15 cellular contexts compared by ENCODE assay signal in genomic region chr9:107039546-107039945, GRCh38.
A peak's percentile ranks its signal among the peaks of the same experiment; 100 is the strongest.
DNase-seq lines count a peak whose midpoint lies in the region; ATAC-seq and TF ChIP-seq lines count a peak whose summit lies in the region.
"Had no signal": no experiment of that assay in that cellular context is flagged by ENCODE, and none has a peak within 500 bp of the region (broad histone marks: within the 10 kb centered on the region; RNA-seq: fewer than 3 reads in every experiment).

No MANE protein-coding gene starts in this region.

- no peak for TF ChIP-seq CTCF in endothelial cell (IDR thresholded peaks at IDR 0.05; ENCODE audit: unreplicated experiment)

- peaks cover 19% of the 10 kb centered on the region for H3K4me1 Mint-ChIP-seq in endothelial cell (ENCODE audit: unreplicated experiment)

- H3K27me3 Mint-ChIP-seq in endothelial cell (ENCODE audit: unreplicated experiment), result peaks cover 3% of the 10 kb centered on the region

- DNase-seq in NCI-H146 (lab: John Stamatoyannopoulos, UW) (peak; percentile 44), NCI-H146 treated with DMSO at 0.1 percent for 48 hours (lab: John Stamatoyannopoulos, UW; ENCODE audit: unreplicated experiment) (no peak), NCI-H526 (lab: John Stamatoyannopoulos, UW) (peak; percentile 9 to 10), epidermal melanocyte (ENCODE audit: insufficient read length, low spot score) (peak; percentile 35), skeletal muscle cell (ENCODE audit: low read depth) (peak; percentile 78), endothelial cell (ENCODE audit: low spot score) (no peak), DMS79 treated with DMSO at 0.1 percent for 48 hours (lab: John Stamatoyannopoulos, UW) (no peak)
- DNase-seq: activated CD4-positive, alpha-beta T cell treated with anti-CD3 and anti-CD28 coated beads for 1 hour; activated T-cell treated with anti-CD3 and anti-CD28 coated beads, Interleukin-2, amount 50 U/mL, for 48 hours; aorta; immature natural killer cell; NCI-H345; thyroid gland had no signal

- no peak overlapping the region for H3K4me3 ChIP-seq in skeletal muscle cell (ENCODE audit: low read depth, low read length)
- H3K4me3 ChIP-seq: A549, thyroid gland had no signal

- no peak overlapping the region for H3K27ac Mint-ChIP-seq in endothelial cell (ENCODE audit: unreplicated experiment)
- H3K27ac Mint-ChIP-seq: immature natural killer cell had no signal

- H3K9me3 Mint-ChIP-seq in endothelial cell (ENCODE audit: unreplicated experiment), result no peaks in the 10 kb centered on the region

- ATAC-seq in HG03457 (IDR thresholded peaks at IDR 0.05; ENCODE audit: unreplicated experiment), result no peak
- ATAC-seq: A549 had no signal

- no peaks in the 10 kb centered on the region for H3K36me3 Mint-ChIP-seq in endothelial cell (ENCODE audit: low read depth, unreplicated experiment)
- H3K36me3 Mint-ChIP-seq: immature natural killer cell had no signal

- H3K4me3 Mint-ChIP-seq in endothelial cell (ENCODE audit: unreplicated experiment), result no peak overlapping the region
- H3K4me3 Mint-ChIP-seq: immature natural killer cell had no signal

Comparison
In these comparisons a context has a peak if more than half of its experiments do, and no peak if none do; other contexts are left out.
1. DNase-seq: peak in NCI-H146 (single experiment), NCI-H526 (2 of 2), epidermal melanocyte (single experiment) and skeletal muscle cell (single experiment); none in NCI-H146 treated with DMSO at 0.1 percent for 48 hours (single experiment), endothelial cell (single experiment) and DMS79 treated with DMSO at 0.1 percent for 48 hours (single experiment).